1 cellular context compared by ENCODE assay signal in the genomic region with DNA sequence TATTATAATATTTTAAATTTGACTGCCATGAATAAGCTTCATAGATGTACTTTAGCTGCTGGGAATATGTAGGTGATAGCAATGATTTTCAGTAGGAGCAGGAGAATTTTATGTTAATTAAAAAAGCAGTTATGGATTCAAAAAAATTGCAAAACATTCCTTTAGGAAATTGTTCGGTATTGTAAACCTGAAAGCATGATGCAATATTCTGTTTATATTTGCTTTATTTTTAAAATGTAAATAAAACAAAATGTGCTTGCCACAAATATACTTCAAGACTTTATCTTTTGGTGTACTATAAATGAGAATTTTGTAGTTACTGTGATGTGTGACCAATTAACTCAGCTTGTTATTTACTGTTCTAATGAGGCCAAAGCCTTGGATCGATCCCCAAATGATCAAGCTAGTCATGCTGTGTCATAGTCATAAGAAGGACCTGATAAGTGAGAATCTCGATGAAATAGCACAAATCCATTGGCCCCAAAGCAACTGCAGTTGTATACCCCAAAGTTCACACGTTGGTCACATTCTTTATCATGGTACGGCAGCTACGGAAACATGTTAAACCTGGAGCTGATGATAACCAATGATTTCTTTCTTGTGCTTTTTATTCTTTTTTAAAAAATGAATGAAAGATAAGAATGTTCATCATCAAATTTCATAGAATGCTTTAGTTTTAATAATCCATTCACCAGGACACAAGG.
TF ChIP-seq lines count a peak whose summit lies in the region.

No MANE protein-coding gene starts in this region.

TF ChIP-seq in K562, 482 proteins besides CTCF, POLR2A, EP300 and RAD21 (continued from another document and continues in another):
- no peak for TF ChIP-seq MAX (CRISPR knock-in tag; IDR thresholded peaks at IDR 0.05)
- TF ChIP-seq ZBTB17 (CRISPR knock-in tag; IDR thresholded peaks at IDR 0.05) = no peak
- no peak for TF ChIP-seq SIN3A (IDR thresholded peaks at IDR 0.05; ENCODE audit: borderline replicate concordance in 2 of 2, control insufficient read depth in 1 of 2, low read depth in 2 of 2, low read length in 2 of 2)
- no peak for TF ChIP-seq ZNF830 (CRISPR knock-in tag; IDR thresholded peaks at IDR 0.05)
- no peak for TF ChIP-seq YBX1 (IDR thresholded peaks at IDR 0.05)
- peak; percentile 35; the same call in 1 of the 2 replicates for TF ChIP-seq RBFOX2 (IDR thresholded peaks at IDR 0.05; ENCODE audit: low read depth, low read length)
- no peak for TF ChIP-seq WHSC1 (IDR thresholded peaks at IDR 0.05; ENCODE audit: low read length)
- TF ChIP-seq TCFL5 (CRISPR knock-in tag; conservative IDR thresholded peaks at IDR 0.05) = no peak
- TF ChIP-seq ZNF217 (CRISPR knock-in tag; IDR thresholded peaks at IDR 0.05) = no peak
- no peak for TF ChIP-seq ZNF445 (CRISPR knock-in tag; IDR thresholded peaks at IDR 0.05; ENCODE audit: low read depth)
- no peak for TF ChIP-seq CGGBP1 (CRISPR knock-in tag; IDR thresholded peaks at IDR 0.05)
- TF ChIP-seq, protein P1, sequence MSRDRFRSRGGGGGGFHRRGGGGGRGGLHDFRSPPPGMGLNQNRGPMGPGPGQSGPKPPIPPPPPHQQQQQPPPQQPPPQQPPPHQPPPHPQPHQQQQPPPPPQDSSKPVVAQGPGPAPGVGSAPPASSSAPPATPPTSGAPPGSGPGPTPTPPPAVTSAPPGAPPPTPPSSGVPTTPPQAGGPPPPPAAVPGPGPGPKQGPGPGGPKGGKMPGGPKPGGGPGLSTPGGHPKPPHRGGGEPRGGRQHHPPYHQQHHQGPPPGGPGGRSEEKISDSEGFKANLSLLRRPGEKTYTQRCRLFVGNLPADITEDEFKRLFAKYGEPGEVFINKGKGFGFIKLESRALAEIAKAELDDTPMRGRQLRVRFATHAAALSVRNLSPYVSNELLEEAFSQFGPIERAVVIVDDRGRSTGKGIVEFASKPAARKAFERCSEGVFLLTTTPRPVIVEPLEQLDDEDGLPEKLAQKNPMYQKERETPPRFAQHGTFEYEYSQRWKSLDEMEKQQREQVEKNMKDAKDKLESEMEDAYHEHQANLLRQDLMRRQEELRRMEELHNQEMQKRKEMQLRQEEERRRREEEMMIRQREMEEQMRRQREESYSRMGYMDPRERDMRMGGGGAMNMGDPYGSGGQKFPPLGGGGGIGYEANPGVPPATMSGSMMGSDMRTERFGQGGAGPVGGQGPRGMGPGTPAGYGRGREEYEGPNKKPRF (IDR thresholded peaks at IDR 0.05; ENCODE audit: low read depth, low read length) = no peak
- no peak for TF ChIP-seq ETS2 (tag; IDR thresholded peaks at IDR 0.05; ENCODE audit: borderline replicate concordance, poor library complexity, severe bottlenecking)
- TF ChIP-seq, protein P2, sequence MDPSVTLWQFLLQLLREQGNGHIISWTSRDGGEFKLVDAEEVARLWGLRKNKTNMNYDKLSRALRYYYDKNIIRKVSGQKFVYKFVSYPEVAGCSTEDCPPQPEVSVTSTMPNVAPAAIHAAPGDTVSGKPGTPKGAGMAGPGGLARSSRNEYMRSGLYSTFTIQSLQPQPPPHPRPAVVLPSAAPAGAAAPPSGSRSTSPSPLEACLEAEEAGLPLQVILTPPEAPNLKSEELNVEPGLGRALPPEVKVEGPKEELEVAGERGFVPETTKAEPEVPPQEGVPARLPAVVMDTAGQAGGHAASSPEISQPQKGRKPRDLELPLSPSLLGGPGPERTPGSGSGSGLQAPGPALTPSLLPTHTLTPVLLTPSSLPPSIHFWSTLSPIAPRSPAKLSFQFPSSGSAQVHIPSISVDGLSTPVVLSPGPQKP (CRISPR knock-in tag; IDR thresholded peaks at IDR 0.05) = no peak
- TF ChIP-seq MECOM (CRISPR knock-in tag; IDR thresholded peaks at IDR 0.05) = no peak
- TF ChIP-seq SMAD4 (CRISPR knock-in tag; conservative IDR thresholded peaks at IDR 0.05) = no peak
- no peak for TF ChIP-seq NKRF (IDR thresholded peaks at IDR 0.05; ENCODE audit: borderline replicate concordance)
- TF ChIP-seq RFX7 (CRISPR knock-in tag; IDR thresholded peaks at IDR 0.05) = no peak
- no peak for TF ChIP-seq YY1 (IDR thresholded peaks at IDR 0.05; ENCODE audit: borderline replicate concordance in 1 of 3, control insufficient read depth in 1 of 3, extremely low read depth in 1 of 3, insufficient read depth in 3 of 3, insufficient read length in 1 of 3, insufficient replicate concordance in 2 of 3, low read depth in 1 of 3, low read length in 2 of 3)
- peak; percentile 89 for TF ChIP-seq CBFA2T2 (conservative IDR thresholded peaks at IDR 0.05)
- no peak for TF ChIP-seq IFI16 (CRISPR knock-in tag; IDR thresholded peaks at IDR 0.05)
- TF ChIP-seq NFIC (IDR thresholded peaks at IDR 0.05) = peak; percentile 69; the same call in 1 of the 2 replicates
- no peak for TF ChIP-seq ETV5 (CRISPR knock-in tag; IDR thresholded peaks at IDR 0.05; ENCODE audit: low read depth)
- no peak for TF ChIP-seq U2AF2 (optimal IDR thresholded peaks at IDR 0.05; ENCODE audit: low read depth, low read length)
- TF ChIP-seq SIRT6 (IDR thresholded peaks at IDR 0.05; ENCODE audit: low read depth, low read length) = no peak
- TF ChIP-seq, protein P3, sequence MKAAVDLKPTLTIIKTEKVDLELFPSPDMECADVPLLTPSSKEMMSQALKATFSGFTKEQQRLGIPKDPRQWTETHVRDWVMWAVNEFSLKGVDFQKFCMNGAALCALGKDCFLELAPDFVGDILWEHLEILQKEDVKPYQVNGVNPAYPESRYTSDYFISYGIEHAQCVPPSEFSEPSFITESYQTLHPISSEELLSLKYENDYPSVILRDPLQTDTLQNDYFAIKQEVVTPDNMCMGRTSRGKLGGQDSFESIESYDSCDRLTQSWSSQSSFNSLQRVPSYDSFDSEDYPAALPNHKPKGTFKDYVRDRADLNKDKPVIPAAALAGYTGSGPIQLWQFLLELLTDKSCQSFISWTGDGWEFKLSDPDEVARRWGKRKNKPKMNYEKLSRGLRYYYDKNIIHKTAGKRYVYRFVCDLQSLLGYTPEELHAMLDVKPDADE (conservative IDR thresholded peaks at IDR 0.05; ENCODE audit: control insufficient read depth, low read depth, low read length) = no peak
- TF ChIP-seq TAF7 (tag; IDR thresholded peaks at IDR 0.05) = no peak
- no peak for TF ChIP-seq TCF7L2 (IDR thresholded peaks at IDR 0.05; ENCODE audit: low read depth, low read length)
- TF ChIP-seq, protein P4, sequence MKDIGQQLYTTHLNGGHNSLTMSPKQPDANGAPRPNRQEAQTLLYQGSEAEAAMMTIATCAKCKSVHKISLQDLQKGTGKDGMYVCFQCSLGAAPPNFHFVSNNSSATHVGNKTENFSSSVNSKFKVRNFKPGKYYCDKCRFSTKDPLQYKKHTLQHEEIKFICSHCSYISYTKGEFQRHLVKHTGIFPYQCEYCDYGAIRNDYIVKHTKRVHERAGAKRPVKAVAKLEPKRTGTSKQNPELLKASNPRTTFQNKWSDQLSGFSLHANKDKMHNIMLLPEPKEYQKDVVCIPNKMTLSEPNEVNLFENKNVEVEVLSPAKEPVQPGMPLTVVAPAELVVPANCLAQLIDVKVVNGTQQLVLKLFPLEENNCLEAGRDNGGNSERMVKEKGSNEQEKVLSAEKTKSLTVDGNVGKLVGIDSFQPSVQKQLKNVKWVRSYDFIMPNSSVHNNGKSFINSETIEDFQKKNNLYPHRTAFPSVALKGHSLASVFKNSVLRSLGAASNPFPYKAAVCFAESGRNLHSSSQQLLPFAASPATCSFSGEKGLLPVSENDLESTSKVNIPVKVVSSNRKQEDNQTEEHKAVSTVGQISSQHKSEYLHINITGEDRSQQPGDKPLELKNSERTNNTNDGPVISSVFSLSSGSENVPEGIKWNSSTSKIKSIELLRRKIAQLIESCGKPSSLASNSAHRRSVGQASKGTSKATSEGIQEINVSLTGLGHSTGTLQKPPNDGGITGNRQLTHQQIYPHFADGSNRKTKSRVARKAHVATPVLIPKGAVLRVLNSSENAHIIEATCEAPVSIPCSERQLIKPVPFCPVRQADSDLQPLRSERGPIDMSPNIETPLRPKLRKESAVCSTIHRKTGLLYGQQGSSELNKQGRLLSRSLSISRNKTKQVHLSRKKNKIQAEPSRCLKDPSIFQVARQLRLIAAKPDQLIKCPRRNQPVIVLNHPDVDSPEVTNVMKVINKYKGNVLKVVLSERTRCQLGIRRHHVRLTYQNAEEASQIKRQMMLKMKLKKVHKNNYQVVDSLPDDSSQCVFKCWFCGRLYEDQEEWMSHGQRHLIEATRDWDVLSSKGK (CRISPR knock-in tag; IDR thresholded peaks at IDR 0.05) = no peak
- peak; percentile 70 for TF ChIP-seq MTA2 (IDR thresholded peaks at IDR 0.05; ENCODE audit: low read depth)
- TF ChIP-seq ZNF444 (CRISPR knock-in tag; IDR thresholded peaks at IDR 0.05) = no peak
- TF ChIP-seq ZNF165 (CRISPR knock-in tag; IDR thresholded peaks at IDR 0.05; ENCODE audit: borderline replicate concordance) = no peak
- TF ChIP-seq NFXL1 (CRISPR knock-in tag; IDR thresholded peaks at IDR 0.05) = no peak
- TF ChIP-seq, protein P5, sequence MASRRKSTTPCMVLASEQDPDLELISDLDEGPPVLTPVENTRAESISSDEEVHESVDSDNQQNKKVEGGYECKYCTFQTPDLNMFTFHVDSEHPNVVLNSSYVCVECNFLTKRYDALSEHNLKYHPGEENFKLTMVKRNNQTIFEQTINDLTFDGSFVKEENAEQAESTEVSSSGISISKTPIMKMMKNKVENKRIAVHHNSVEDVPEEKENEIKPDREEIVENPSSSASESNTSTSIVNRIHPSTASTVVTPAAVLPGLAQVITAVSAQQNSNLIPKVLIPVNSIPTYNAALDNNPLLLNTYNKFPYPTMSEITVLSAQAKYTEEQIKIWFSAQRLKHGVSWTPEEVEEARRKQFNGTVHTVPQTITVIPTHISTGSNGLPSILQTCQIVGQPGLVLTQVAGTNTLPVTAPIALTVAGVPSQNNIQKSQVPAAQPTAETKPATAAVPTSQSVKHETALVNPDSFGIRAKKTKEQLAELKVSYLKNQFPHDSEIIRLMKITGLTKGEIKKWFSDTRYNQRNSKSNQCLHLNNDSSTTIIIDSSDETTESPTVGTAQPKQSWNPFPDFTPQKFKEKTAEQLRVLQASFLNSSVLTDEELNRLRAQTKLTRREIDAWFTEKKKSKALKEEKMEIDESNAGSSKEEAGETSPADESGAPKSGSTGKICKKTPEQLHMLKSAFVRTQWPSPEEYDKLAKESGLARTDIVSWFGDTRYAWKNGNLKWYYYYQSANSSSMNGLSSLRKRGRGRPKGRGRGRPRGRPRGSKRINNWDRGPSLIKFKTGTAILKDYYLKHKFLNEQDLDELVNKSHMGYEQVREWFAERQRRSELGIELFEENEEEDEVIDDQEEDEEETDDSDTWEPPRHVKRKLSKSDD (conservative IDR thresholded peaks at IDR 0.05; ENCODE audit: low read length) = no peak
- TF ChIP-seq ZNF431 (CRISPR knock-in tag; IDR thresholded peaks at IDR 0.05) = no peak
- no peak for TF ChIP-seq SIN3B (IDR thresholded peaks at IDR 0.05; ENCODE audit: low read depth)
- no peak for TF ChIP-seq E2F8 (IDR thresholded peaks at IDR 0.05; ENCODE audit: low read depth, partially characterized antibody)
- TF ChIP-seq ZNF644 (tag; IDR thresholded peaks at IDR 0.05; ENCODE audit: low read depth) = no peak
- no peak for TF ChIP-seq NR1H2 (CRISPR knock-in tag; IDR thresholded peaks at IDR 0.05)
- TF ChIP-seq TCF7 (IDR thresholded peaks at IDR 0.05; ENCODE audit: borderline replicate concordance) = no peak
- no peak for TF ChIP-seq ZC3H4 (CRISPR knock-in tag; IDR thresholded peaks at IDR 0.05; ENCODE audit: borderline replicate concordance)
- no peak for TF ChIP-seq ZBTB26 (CRISPR knock-in tag; IDR thresholded peaks at IDR 0.05)
- no peak for TF ChIP-seq NFIX (CRISPR knock-in tag; IDR thresholded peaks at IDR 0.05; ENCODE audit: low read depth)
